ENCODE assay signal across 22 cellular contexts in the genomic region with DNA sequence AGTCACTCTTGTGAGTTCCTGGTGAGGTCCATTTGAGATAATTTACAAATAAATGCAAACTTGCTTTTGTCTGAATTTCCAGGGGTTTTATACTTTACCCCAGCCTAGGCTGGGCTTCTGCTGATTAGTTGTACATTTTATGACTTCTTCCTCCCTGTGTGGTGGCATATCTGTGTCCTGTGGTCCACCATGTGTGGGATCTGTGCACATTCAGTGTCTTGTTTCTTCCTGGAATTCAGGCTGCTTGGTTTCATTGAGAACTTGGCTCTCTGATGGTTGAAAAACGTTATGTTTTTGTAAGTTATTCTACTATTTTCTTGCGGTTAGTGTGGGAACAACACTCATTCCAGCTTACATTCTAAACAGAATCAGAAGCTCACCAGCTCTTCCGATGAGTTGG.
"Had no signal": no experiment of that assay in that cellular context is flagged by ENCODE, and none has a peak within 500 bp of the region (broad histone marks: within the 10 kb centered on the region; RNA-seq: fewer than 3 reads in every experiment).

No MANE protein-coding gene starts in this region.

- H3K36me3 ChIP-seq: esophagus squamous epithelium, gastrocnemius medialis, heart right ventricle, left lung, lower lobe of right lung had no signal

- H3K4me3 ChIP-seq: coronary artery, dorsolateral prefrontal cortex, esophagus squamous epithelium, gastrocnemius medialis, heart right ventricle, left lung, lower lobe of right lung, mucosa of descending colon had no signal

- DNase-seq: dermis blood vessel endothelial cell; dorsolateral prefrontal cortex; effector CD4-positive, alpha-beta T cell; effector memory CD4-positive, alpha-beta T cell; erythroblast; esophagus squamous epithelium; foreskin fibroblast; foreskin melanocyte; gastrocnemius medialis; glutamatergic neuron; head of caudate nucleus; heart right ventricle; hippocampal formation; left cardiac atrium; left lung; left ventricle myocardium superior; lower lobe of right lung; mesenchymal stem cell; mucosa of descending colon had no signal

- ATAC-seq: esophagus mucosa, gastrocnemius medialis, heart right ventricle, left cardiac atrium, left lung, left ventricle myocardium superior, lower lobe of right lung, mucosa of descending colon had no signal

- H3K27me3 ChIP-seq: esophagus squamous epithelium, gastrocnemius medialis, left lung had no signal

- H3K27ac ChIP-seq: coronary artery, dorsolateral prefrontal cortex, epithelial cell of prostate, esophagus squamous epithelium, gastrocnemius medialis, heart right ventricle, left lung, lower lobe of right lung had no signal

- H3K9me3 ChIP-seq: esophagus squamous epithelium, gastrocnemius medialis, heart right ventricle, left lung, lower lobe of right lung had no signal

- H3K4me1 ChIP-seq: esophagus squamous epithelium, gastrocnemius medialis, heart right ventricle, left lung, lower lobe of right lung had no signal
